1 cellular context compared by ENCODE assay signal in genomic region chr6:6771964-6772363, GRCh38.
TF ChIP-seq lines count a peak whose summit lies in the region.

No MANE protein-coding gene starts in this region.

TF ChIP-seq in GM23338, 12 proteins besides CTCF, POLR2A, EP300 and RAD21 (continued from another document):
- TF ChIP-seq, protein P1, sequence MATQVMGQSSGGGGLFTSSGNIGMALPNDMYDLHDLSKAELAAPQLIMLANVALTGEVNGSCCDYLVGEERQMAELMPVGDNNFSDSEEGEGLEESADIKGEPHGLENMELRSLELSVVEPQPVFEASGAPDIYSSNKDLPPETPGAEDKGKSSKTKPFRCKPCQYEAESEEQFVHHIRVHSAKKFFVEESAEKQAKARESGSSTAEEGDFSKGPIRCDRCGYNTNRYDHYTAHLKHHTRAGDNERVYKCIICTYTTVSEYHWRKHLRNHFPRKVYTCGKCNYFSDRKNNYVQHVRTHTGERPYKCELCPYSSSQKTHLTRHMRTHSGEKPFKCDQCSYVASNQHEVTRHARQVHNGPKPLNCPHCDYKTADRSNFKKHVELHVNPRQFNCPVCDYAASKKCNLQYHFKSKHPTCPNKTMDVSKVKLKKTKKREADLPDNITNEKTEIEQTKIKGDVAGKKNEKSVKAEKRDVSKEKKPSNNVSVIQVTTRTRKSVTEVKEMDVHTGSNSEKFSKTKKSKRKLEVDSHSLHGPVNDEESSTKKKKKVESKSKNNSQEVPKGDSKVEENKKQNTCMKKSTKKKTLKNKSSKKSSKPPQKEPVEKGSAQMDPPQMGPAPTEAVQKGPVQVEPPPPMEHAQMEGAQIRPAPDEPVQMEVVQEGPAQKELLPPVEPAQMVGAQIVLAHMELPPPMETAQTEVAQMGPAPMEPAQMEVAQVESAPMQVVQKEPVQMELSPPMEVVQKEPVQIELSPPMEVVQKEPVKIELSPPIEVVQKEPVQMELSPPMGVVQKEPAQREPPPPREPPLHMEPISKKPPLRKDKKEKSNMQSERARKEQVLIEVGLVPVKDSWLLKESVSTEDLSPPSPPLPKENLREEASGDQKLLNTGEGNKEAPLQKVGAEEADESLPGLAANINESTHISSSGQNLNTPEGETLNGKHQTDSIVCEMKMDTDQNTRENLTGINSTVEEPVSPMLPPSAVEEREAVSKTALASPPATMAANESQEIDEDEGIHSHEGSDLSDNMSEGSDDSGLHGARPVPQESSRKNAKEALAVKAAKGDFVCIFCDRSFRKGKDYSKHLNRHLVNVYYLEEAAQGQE (IDR thresholded peaks at IDR 0.05; ENCODE audit: unreplicated experiment) = no peak
- TF ChIP-seq EZH2phosphoT487 (IDR thresholded peaks at IDR 0.05; ENCODE audit: unreplicated experiment) (no peak), NANOG (IDR thresholded peaks at IDR 0.05; ENCODE audit: borderline replicate concordance) (no peak), ZNF114 (CRISPR knock-in tag; IDR thresholded peaks at IDR 0.05) (no peak)
- TF ChIP-seq, protein P2, sequence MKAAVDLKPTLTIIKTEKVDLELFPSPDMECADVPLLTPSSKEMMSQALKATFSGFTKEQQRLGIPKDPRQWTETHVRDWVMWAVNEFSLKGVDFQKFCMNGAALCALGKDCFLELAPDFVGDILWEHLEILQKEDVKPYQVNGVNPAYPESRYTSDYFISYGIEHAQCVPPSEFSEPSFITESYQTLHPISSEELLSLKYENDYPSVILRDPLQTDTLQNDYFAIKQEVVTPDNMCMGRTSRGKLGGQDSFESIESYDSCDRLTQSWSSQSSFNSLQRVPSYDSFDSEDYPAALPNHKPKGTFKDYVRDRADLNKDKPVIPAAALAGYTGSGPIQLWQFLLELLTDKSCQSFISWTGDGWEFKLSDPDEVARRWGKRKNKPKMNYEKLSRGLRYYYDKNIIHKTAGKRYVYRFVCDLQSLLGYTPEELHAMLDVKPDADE (IDR thresholded peaks at IDR 0.05) = no peak
